Comparison of ENCODE assay signal across 1 cellular context in genomic region chr3:196736670-196737374, GRCh38.
TF ChIP-seq lines count a peak whose summit lies in the region.

No MANE protein-coding gene starts in this region.

TF ChIP-seq in HepG2, 621 proteins besides CTCF, POLR2A, EP300 and RAD21 (continues in another document):
- TF ChIP-seq NFIC (IDR thresholded peaks at IDR 0.05; ENCODE audit: low read length) (peak; percentile 29; the same call in 1 of the 2 replicates), ONECUT2 (CRISPR knock-in tag; IDR thresholded peaks at IDR 0.05) (peak; percentile 43; the same call in 1 of the 2 replicates), ZNF281 (CRISPR knock-in tag; IDR thresholded peaks at IDR 0.05; ENCODE audit: borderline replicate concordance) (no peak), IRF9 (CRISPR knock-in tag; IDR thresholded peaks at IDR 0.05; ENCODE audit: borderline replicate concordance) (no peak), CCAR2 (optimal IDR thresholded peaks at IDR 0.05; ENCODE audit: low read depth, low read length) (no peak), FOSL2 (CRISPR knock-in tag; IDR thresholded peaks at IDR 0.05) (0 out of 2 replicates have a peak, but pooled peaks have one; percentile 8), ISL2 (CRISPR knock-in tag; IDR thresholded peaks at IDR 0.05) (peak; percentile 35; the same call in 1 of the 2 replicates), ARID5B (CRISPR knock-in tag; IDR thresholded peaks at IDR 0.05) (0 out of 2 replicates have a peak, but pooled peaks have one; percentile 37), REXO4 (CRISPR knock-in tag; IDR thresholded peaks at IDR 0.05; ENCODE audit: borderline replicate concordance) (no peak), GLI4 (CRISPR knock-in tag; IDR thresholded peaks at IDR 0.05; ENCODE audit: borderline replicate concordance) (no peak), GATA4 (IDR thresholded peaks at IDR 0.05; ENCODE audit: borderline replicate concordance, low read depth) (0 out of 2 replicates have a peak, but pooled peaks have one; percentile 54), SNAPC2 (CRISPR knock-in tag; IDR thresholded peaks at IDR 0.05) (no peak), CEBPB (IDR thresholded peaks at IDR 0.05; ENCODE audit: borderline replicate concordance, low read depth, low read length) (peak; percentile 72), ZNF687 (CRISPR knock-in tag; IDR thresholded peaks at IDR 0.05) (no peak), FOXA1 (IDR thresholded peaks at IDR 0.05) (no peak), FOXA1 (CRISPR knock-in tag; IDR thresholded peaks at IDR 0.05) (0 out of 2 replicates have a peak, but pooled peaks have one; percentile 20), GTF3A (CRISPR knock-in tag; conservative IDR thresholded peaks at IDR 0.05) (no peak), ZNF180 (CRISPR knock-in tag; IDR thresholded peaks at IDR 0.05; ENCODE audit: borderline replicate concordance, low read depth) (no peak), FOXA3 (CRISPR knock-in tag; IDR thresholded peaks at IDR 0.05) (peak; percentile 35; the same call in 1 of the 2 replicates), ZNF766 (CRISPR knock-in tag; IDR thresholded peaks at IDR 0.05; ENCODE audit: borderline replicate concordance) (no peak), ZNF251 (CRISPR knock-in tag; IDR thresholded peaks at IDR 0.05) (no peak), DZIP1 (CRISPR knock-in tag; IDR thresholded peaks at IDR 0.05) (no peak), GATAD2A (CRISPR knock-in tag; IDR thresholded peaks at IDR 0.05) (peak; percentile 64), SOX5 (CRISPR knock-in tag; IDR thresholded peaks at IDR 0.05; ENCODE audit: borderline replicate concordance) (peak; percentile 53; the same call in 1 of the 2 replicates), CREB1 (IDR thresholded peaks at IDR 0.05) (no peak), CREB1 (CRISPR knock-in tag; IDR thresholded peaks at IDR 0.05) (0 out of 2 replicates have a peak, but pooled peaks have one; percentile 10), CEBPG (CRISPR knock-in tag; IDR thresholded peaks at IDR 0.05) (peak; percentile 67), TBL1XR1 (IDR thresholded peaks at IDR 0.05; ENCODE audit: borderline replicate concordance, low read length, partially characterized antibody) (no peak), ZSCAN30 (CRISPR knock-in tag; IDR thresholded peaks at IDR 0.05) (no peak), CBFB (CRISPR knock-in tag; IDR thresholded peaks at IDR 0.05) (peak; percentile 93), ZNF451 (CRISPR knock-in tag; IDR thresholded peaks at IDR 0.05) (no peak), FOXP1 (IDR thresholded peaks at IDR 0.05) (peak; percentile 14; the same call in 1 of the 2 replicates), FOXP1 (CRISPR knock-in tag; IDR thresholded peaks at IDR 0.05) (no peak), HNRNPK (IDR thresholded peaks at IDR 0.05; ENCODE audit: low read depth, low read length, poor library complexity, severe bottlenecking) (no peak), ZMAT3 (CRISPR knock-in tag; conservative IDR thresholded peaks at IDR 0.05) (no peak), TCF7 (IDR thresholded peaks at IDR 0.05; ENCODE audit: low read depth) (peak; percentile 70), RFX1 (IDR thresholded peaks at IDR 0.05) (no peak), CREM (IDR thresholded peaks at IDR 0.05) (peak; percentile 37; the same call in 1 of the 2 replicates), CREM (CRISPR knock-in tag; IDR thresholded peaks at IDR 0.05) (no peak), SP5 (CRISPR knock-in tag; IDR thresholded peaks at IDR 0.05; ENCODE audit: borderline replicate concordance, low read depth) (0 out of 2 replicates have a peak, but pooled peaks have one; percentile 7), THAP7 (CRISPR knock-in tag; IDR thresholded peaks at IDR 0.05) (no peak), SOX13 (IDR thresholded peaks at IDR 0.05) (no peak), SOX13 (CRISPR knock-in tag; conservative IDR thresholded peaks at IDR 0.05 in 1 of 2, IDR thresholded peaks at IDR 0.05 in 1 of 2) (peak in 1 of 2 experiments; percentile 45; a peak in 1 of 4 replicates), HIC2 (CRISPR knock-in tag; IDR thresholded peaks at IDR 0.05; ENCODE audit: low read depth) (peak; percentile 59; the same call in 1 of the 2 replicates), GABPA (IDR thresholded peaks at IDR 0.05; ENCODE audit: low read depth, low read length) (no peak), GABPA (CRISPR knock-in tag; IDR thresholded peaks at IDR 0.05; ENCODE audit: low read depth) (no peak), NCOA2 (CRISPR knock-in tag; IDR thresholded peaks at IDR 0.05) (peak; percentile 54; the same call in 1 of the 2 replicates), THAP11 (CRISPR knock-in tag; IDR thresholded peaks at IDR 0.05) (0 out of 2 replicates have a peak, but pooled peaks have one; percentile 26), HMG20A (CRISPR knock-in tag; IDR thresholded peaks at IDR 0.05; ENCODE audit: borderline replicate concordance) (peak; percentile 52; the same call in 1 of the 2 replicates)
